In the genomic region with DNA sequence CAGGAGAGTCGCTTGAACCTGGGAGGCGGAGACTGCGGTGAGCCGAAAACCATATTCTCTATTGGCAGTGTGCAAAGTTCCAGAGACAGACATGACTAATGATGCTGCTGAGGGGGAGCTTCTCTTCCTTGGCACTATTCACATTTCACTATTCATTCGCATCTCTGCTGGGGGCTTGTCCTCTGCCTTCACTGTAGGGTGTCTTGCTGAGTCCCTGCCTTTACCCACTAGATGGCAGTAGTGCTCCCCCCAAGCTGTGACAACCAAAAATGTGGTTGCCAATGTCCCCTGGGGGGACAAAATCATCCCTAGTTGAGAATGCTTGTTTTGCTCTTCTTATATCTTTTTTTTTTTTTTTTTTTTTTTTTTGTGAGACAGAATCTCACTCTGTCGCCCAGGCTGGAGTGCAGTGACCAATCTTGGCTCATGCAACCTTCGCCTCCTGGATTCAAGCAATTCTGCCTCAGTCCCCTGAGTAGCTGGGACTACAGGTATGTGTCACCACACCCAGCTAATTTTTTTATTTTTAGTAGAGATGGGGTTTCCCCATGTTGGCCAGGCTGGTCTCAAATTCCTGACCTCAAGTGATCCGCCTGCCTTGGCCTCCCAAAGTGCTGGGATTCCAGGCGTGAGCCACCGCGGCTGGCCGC, we compare ENCODE assay signal across 8 cellular contexts. TPM values are rescaled to one million over a fixed set of nuclear protein-coding genes. Genes with fewer than 3 reads are reported as not detected.
DNase-seq lines count a peak whose midpoint lies in the region; ATAC-seq, FAIRE-seq and TF ChIP-seq lines count a peak whose summit lies in the region.
"Not testable (repeated sequence)": the region's sequence is repeated elsewhere in the genome, so short reads cannot be mapped to it uniquely, and the experiment has no call there.

No MANE protein-coding gene starts in this region.

- dilution Hi-C loops in endothelial cell of umbilical vein (cut with MboI; ENCODE audit: extremely low pct_ligation_motif_present, low sequenced_read_pairs): not testable (repeated sequence)

- not testable (repeated sequence) for BruUV-seq in PC-9 (replicated peaks; lab: Mats Ljungman, UMichigan); endothelial cell of umbilical vein (replicated peaks; lab: Mats Ljungman, UMichigan)

- H3K79me1 ChIP-seq in mesendoderm (ENCODE audit: low read length): not testable (repeated sequence)

- peak; percentile 86 for FAIRE-seq in endothelial cell of umbilical vein (lab: Jason Lieb, UNC)

- not testable (repeated sequence) for H3K4me2 ChIP-seq in PC-9; endothelial cell of umbilical vein (ENCODE audit: insufficient read depth, low read length); mesendoderm (ENCODE audit: low read length)

- not testable (repeated sequence) for H2BK15ac ChIP-seq in mesendoderm (replicated peaks; ENCODE audit: low read depth)

- H3K79me2 ChIP-seq in PC-9 (ENCODE audit: low read depth): peaks cover 76% of the 10 kb centered on the region
- peaks cover 11% of the 10 kb centered on the region for H3K79me2 ChIP-seq in endothelial cell of umbilical vein (ENCODE audit: control insufficient read depth, insufficient read depth, low read length)
- not testable (repeated sequence) for H3K79me2 ChIP-seq in mesendoderm (ENCODE audit: control insufficient read depth, insufficient read depth, low read length)

- H3K56ac ChIP-seq in mesendoderm (ENCODE audit: low read length): not testable (repeated sequence)

- H2BK5ac ChIP-seq in mesendoderm (ENCODE audit: low read length): not testable (repeated sequence)

- not testable (repeated sequence) for H3K27ac ChIP-seq in PC-9; endothelial cell of umbilical vein (ENCODE audit: insufficient read depth, low read depth, low read length); mesendoderm (ENCODE audit: low read depth, low read length)

- H4K20me1 ChIP-seq in PC-9 (ENCODE audit: insufficient read depth): peaks cover 95% of the 10 kb centered on the region
- H4K20me1 ChIP-seq in endothelial cell of umbilical vein (replicated peaks; ENCODE audit: control insufficient read depth, extremely low read depth, insufficient read depth, low read length): not testable (repeated sequence)

- H4K8ac ChIP-seq in mesendoderm (ENCODE audit: low read depth, low read length): not testable (repeated sequence)

- not testable (repeated sequence) for H2BK120ac ChIP-seq in mesendoderm (ENCODE audit: low read depth, low read length)

- not testable (repeated sequence) for H3K23ac ChIP-seq in mesendoderm (ENCODE audit: low read length)

- H2AFZ ChIP-seq in PC-9; endothelial cell of umbilical vein (ENCODE audit: low read depth, low read length): not testable (repeated sequence)

- CTCF ChIA-PET in PC-9 (lab: Charles Lee): interaction anchor here (0.6 to 1.4 kb wide), 7 partner anchors 12 to 269 kb away, joined by 3 to 8 read pairs (median 4); no protein-coding TSS in a partner anchor
- CTCF ChIA-PET in endothelial cell of umbilical vein (lab: Charles Lee): interaction anchor here (0.6 to 3.8 kb wide), 29 partner anchors 9 to 314 kb away, joined by 3 to 46 read pairs (median 5); a partner anchor contains a TSS

- peaks cover 42% of the 10 kb centered on the region for H3K36me3 ChIP-seq in PC-9 (ENCODE audit: low read depth)
- H3K36me3 ChIP-seq in endothelial cell of umbilical vein (ENCODE audit: control insufficient read depth in 2 of 2, extremely low read depth in 1 of 2, insufficient read depth in 2 of 2, low read length in 2 of 2): peaks cover 0 to 28% of the 10 kb centered on the region in 2 experiments
- not testable (repeated sequence) for H3K36me3 ChIP-seq in mesendoderm (ENCODE audit: control insufficient read depth, insufficient read depth, low read length)

- not testable (repeated sequence) for H3K9me2 ChIP-seq in PC-9 (ENCODE audit: insufficient read depth)

- peaks cover 41% of the 10 kb centered on the region for H3F3A ChIP-seq in PC-9 (ENCODE audit: insufficient read depth, low read depth)

- not testable (repeated sequence) for TF ChIP-seq POLR2A in endothelial cell of umbilical vein (IDR thresholded peaks at IDR 0.05; ENCODE audit: low read depth, low read length)

- not testable (repeated sequence) for H2AK5ac ChIP-seq in mesendoderm (ENCODE audit: low read length)

- not testable (repeated sequence) for H4K5ac ChIP-seq in mesendoderm (ENCODE audit: low read length)

- DNase-seq in CMK (ENCODE audit: low read depth) (peak; percentile 34), LoVo (ENCODE audit: low spot score) (peak; percentile 71), PC-9 (peak; percentile 68 to 71), endothelial cell of umbilical vein (ENCODE audit: low read depth, low spot score) (peak; percentile 61), mesendoderm (peak; percentile 90)
- DNase-seq in activated CD8-positive, alpha-beta memory T cell treated with anti-CD3 and anti-CD28 coated beads, Interleukin-2, amount 50 U/mL, for 48 hours: peak; percentile 65
- DNase-seq in stimulated activated CD8-positive, alpha-beta memory T cell treated with anti-CD3 and anti-CD28 coated beads, Interleukin-15, amount 100 ng/mL, for 4 hours (ENCODE audit: low read depth in 2 of 2): peak; percentile 11 to 44

- H3K4ac ChIP-seq in mesendoderm (ENCODE audit: low read depth, low read length): not testable (repeated sequence)

- H3K18ac ChIP-seq in mesendoderm (ENCODE audit: low read length): not testable (repeated sequence)

- no CpG with 5 or more reads among the region's 12 CpGs for WGBS in mesendoderm (ENCODE audit: extremely low coverage, insufficient coverage, low lambda C conversion rate)

- ATAC-seq in GM21515 (IDR thresholded peaks at IDR 0.05; ENCODE audit: unreplicated experiment): peak; percentile 54

- intact Hi-C loops in PC-9 (cut with micrococcal nuclease; ENCODE audit: unreplicated experiment) (loop anchor here (1.0 to 5.0 kb wide), 5 partner anchors 84 to 338 kb away; no protein-coding TSS in a partner anchor), endothelial cell of umbilical vein (cut with micrococcal nuclease) (loop anchor here (1.0 to 2.0 kb wide), 3 partner anchors 59 to 126 kb away; no protein-coding TSS in a partner anchor)

- H3K9ac ChIP-seq in endothelial cell of umbilical vein (replicated peaks; ENCODE audit: extremely low read depth, insufficient read depth, low read length); mesendoderm (ENCODE audit: low read length): not testable (repeated sequence)

- TF ChIP-seq CTCF in PC-9 (conservative IDR thresholded peaks at IDR 0.05) (peak; percentile 89), endothelial cell of umbilical vein (IDR thresholded peaks at IDR 0.05; ENCODE audit: extremely low read depth in 1 of 2, insufficient read depth in 1 of 2, low read depth in 1 of 2, low read length in 2 of 2) (peak; percentile 78 to 86)

- H3K9me1 ChIP-seq in endothelial cell of umbilical vein (replicated peaks; ENCODE audit: control insufficient read depth, extremely low read depth, insufficient read depth, low read length): not testable (repeated sequence)

- POLR2A ChIA-PET in PC-9 (lab: Charles Lee; ENCODE audit: unreplicated experiment): not testable (repeated sequence)
- POLR2A ChIA-PET in endothelial cell of umbilical vein (lab: Charles Lee): interaction anchor here (0.6 kb wide), 1 partner anchor 34 kb away, joined by 3 read pairs; no protein-coding TSS in a partner anchor

- H3K9me3 ChIP-seq in PC-9 (ENCODE audit: insufficient read depth, low read depth); endothelial cell of umbilical vein (replicated peaks; ENCODE audit: control insufficient read depth, insufficient read depth, low read length): not testable (repeated sequence)

- H3K4me1 ChIP-seq in PC-9 (replicated peaks; ENCODE audit: insufficient read depth); endothelial cell of umbilical vein (ENCODE audit: control insufficient read depth, extremely low read depth, insufficient read depth, low read length); mesendoderm (ENCODE audit: control insufficient read depth, low read depth, low read length): not testable (repeated sequence)

- not testable (repeated sequence) for H3K4me3 ChIP-seq in PC-9; endothelial cell of umbilical vein (replicated peaks in 1 of 3; ENCODE audit: insufficient read depth in 1 of 3, low read depth in 1 of 3, low read length in 3 of 3); mesendoderm (ENCODE audit: low read length)

- not testable (repeated sequence) for H3K27me3 ChIP-seq in PC-9 (ENCODE audit: insufficient read depth, low read depth); endothelial cell of umbilical vein (ENCODE audit: control insufficient read depth in 2 of 2, insufficient read depth in 2 of 2, low read length in 2 of 2); mesendoderm (ENCODE audit: insufficient read depth, low read length, poor library complexity)

RNA-seq across cellular contexts. Expression of a gene that starts 57.5 kb away (rescaled TPM):
- total RNA-seq in PC-9 (2021): 128 and 159 TPM in 2 replicates
- 64.6 and 65.0 TPM in 2 replicates for total RNA-seq in endothelial cell of umbilical vein
- 14.8 and 16.8 TPM in 2 replicates for polyA plus RNA-seq in endothelial cell of umbilical vein
- polyA plus RNA-seq in endothelial cell of umbilical vein (2011; cell fraction: cytosol; rRNA removed): 15.2 and 20.7 TPM in 2 replicates
- polyA plus RNA-seq in endothelial cell of umbilical vein (2011; cell fraction: nucleus; rRNA removed): 44.0 and 48.9 TPM in 2 replicates
- polyA plus RNA-seq in endothelial cell of umbilical vein (2012): 25.5 and 34.3 TPM in 2 replicates
- polyA minus RNA-seq in endothelial cell of umbilical vein: 25.8 and 35.4 TPM in 2 replicates
- 31.4 TPM for polyA minus RNA-seq in endothelial cell of umbilical vein (2011; cell fraction: cytosol; rRNA and poly(A)+ RNA removed)
- polyA minus RNA-seq in endothelial cell of umbilical vein (2011; cell fraction: nucleus; rRNA and poly(A)+ RNA removed): 25.3 and 40.1 TPM in 2 replicates
- polyA plus RNA-seq in mesendoderm (2013, experiment 1 of 2): 23.2 TPM
- 22.9 TPM for polyA plus RNA-seq in mesendoderm (2013, experiment 2 of 2)

Comparison
In these comparisons a context has a peak if more than half of its experiments do, and no peak if none do; other contexts are left out.
1. DNase-seq: peak in every context shown above with its lines; median percentile 90 in mesendoderm; 71 in LoVo; 70 in PC-9; 65 in activated CD8-positive, alpha-beta memory T cell treated with anti-CD3 and anti-CD28 coated beads, Interleukin-2, amount 50 U/mL, for 48 hours; 61 in endothelial cell of umbilical vein; 34 in CMK; 28 in stimulated activated CD8-positive, alpha-beta memory T cell treated with anti-CD3 and anti-CD28 coated beads, Interleukin-15, amount 100 ng/mL, for 4 hours.